ENCODE assay signal across 8 cellular contexts in the genomic region with DNA sequence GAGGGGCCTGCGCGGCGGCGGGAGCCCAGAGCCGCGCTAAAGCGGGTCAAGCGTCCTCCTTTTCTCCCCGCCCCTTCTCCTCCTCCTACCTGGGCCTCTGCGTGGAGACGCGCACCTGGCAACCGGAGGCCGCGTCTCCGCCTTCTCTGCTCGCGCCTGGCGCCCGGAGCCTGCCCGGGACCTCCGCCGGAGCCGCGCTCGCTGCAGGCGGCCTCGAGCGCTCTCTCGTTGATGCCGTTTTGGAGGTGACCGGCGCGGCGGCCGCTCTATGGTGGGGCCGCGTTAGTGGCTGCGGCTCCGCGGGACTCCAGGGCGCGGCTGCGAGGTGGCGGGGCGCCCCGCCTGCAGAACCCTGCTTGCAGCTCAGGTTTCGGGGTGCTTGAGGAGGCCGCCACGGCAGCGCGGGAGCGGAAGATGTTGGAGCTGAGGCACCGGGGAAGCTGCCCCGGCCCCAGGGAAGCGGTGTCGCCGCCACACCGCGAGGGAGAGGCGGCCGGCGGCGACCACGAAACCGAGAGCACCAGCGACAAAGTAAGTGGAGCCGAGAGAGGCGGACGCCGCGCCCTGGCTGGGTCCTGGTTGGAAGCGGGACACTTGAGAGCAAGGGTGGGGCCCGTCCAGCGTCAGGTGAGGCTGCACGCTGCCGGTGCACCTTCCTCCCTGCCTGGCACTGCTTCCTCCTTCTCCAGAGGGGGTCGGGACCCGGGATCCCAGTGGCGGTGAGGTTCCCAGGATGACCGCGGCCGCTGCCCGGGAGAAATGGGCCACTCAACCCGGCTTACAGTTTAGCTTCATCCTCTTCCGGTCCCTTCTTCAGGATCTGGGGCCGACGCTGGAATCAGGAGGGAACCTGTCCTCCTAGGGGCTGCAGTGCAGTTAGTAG. TPM values are rescaled to one million over a fixed set of nuclear protein-coding genes. Genes with fewer than 3 reads are reported as not detected.
DNase-seq lines count a peak whose midpoint lies in the region; ATAC-seq and TF ChIP-seq lines count a peak whose summit lies in the region.

A gene (plus strand): TSS at position 140 of the 883 bp plus-strand sequence. CDS start 275 bp downstream, at position 415.

- H3K9me3 ChIP-seq in CD4-positive, alpha-beta T cell (ENCODE audit: control insufficient read depth, low read length): no peaks in the 10 kb centered on the region

- intact Hi-C loops in CD4-positive, alpha-beta T cell (cut with DNase I, micrococcal nuclease): loop anchor here in 1 of 2 experiments (5.0 to 10.0 kb wide), 2 partner anchors 1096 to 1548 kb away; a partner anchor contains a TSS

- H3K27ac ChIP-seq in CD4-positive, alpha-beta T cell (ENCODE audit: low read depth, low read length): no peak within 1 kb of the TSS

- ATAC-seq in CD4-positive, alpha-beta T cell (ENCODE audit: poor library complexity): peak; percentile 67
- ATAC-seq in GM19043 (IDR thresholded peaks at IDR 0.05; ENCODE audit: low read depth, unreplicated experiment) (peak; percentile 37), HG03175 (IDR thresholded peaks at IDR 0.05; ENCODE audit: unreplicated experiment) (peak; percentile 41), left lobe of liver (peak; percentile 79)
- peak; percentile 53 for ATAC-seq in central memory CD8-positive, alpha-beta T cell (replicated peaks; ENCODE audit: extremely low read depth, poor library complexity, severe bottlenecking)
- peak; percentile 75 for ATAC-seq in stimulated activated memory B cell treated with anti-CD40 and anti-IgM and Interleukin-4, amounts not matched to agents 10 μg/mL and 1 μg/mL and 100 μg/mL, for 72 hours

- H3K36me3 Mint-ChIP-seq in CD4-positive, alpha-beta T cell (ENCODE audit: low read depth): peaks cover 4% of the 10 kb centered on the region
- peaks cover 1% of the 10 kb centered on the region for H3K36me3 Mint-ChIP-seq in central memory CD8-positive, alpha-beta T cell (ENCODE audit: insufficient read depth)
- H3K36me3 Mint-ChIP-seq in stimulated activated memory B cell treated with anti-CD40 and anti-IgM and Interleukin-4, amounts not matched to agents 10 μg/mL and 1 μg/mL and 100 μg/mL, for 72 hours: no peaks in the 10 kb centered on the region

- peak within 1 kb of the TSS; percentile 77 for H3K27ac Mint-ChIP-seq in CD4-positive, alpha-beta T cell
- no peak within 1 kb of the TSS for H3K27ac Mint-ChIP-seq in central memory CD8-positive, alpha-beta T cell (ENCODE audit: low read depth)
- no peak within 1 kb of the TSS for H3K27ac Mint-ChIP-seq in stimulated activated memory B cell treated with anti-CD40 and anti-IgM and Interleukin-4, amounts not matched to agents 10 μg/mL and 1 μg/mL and 100 μg/mL, for 72 hours

- CTCF ChIA-PET in CD4-positive, alpha-beta T cell (lab: Charles Lee): interaction anchor here (0.9 kb wide), 1 partner anchor 1098 kb away, joined by 4 read pairs; a partner anchor contains a TSS

- no peak for TF ChIP-seq CTCF in CD4-positive, alpha-beta T cell (IDR thresholded peaks at IDR 0.05)

- peaks cover 15% of the 10 kb centered on the region for H3K4me1 Mint-ChIP-seq in CD4-positive, alpha-beta T cell (ENCODE audit: low read depth)
- H3K4me1 Mint-ChIP-seq in central memory CD8-positive, alpha-beta T cell: peaks cover 14% of the 10 kb centered on the region
- peaks cover 16% of the 10 kb centered on the region for H3K4me1 Mint-ChIP-seq in stimulated activated memory B cell treated with anti-CD40 and anti-IgM and Interleukin-4, amounts not matched to agents 10 μg/mL and 1 μg/mL and 100 μg/mL, for 72 hours

- POLR2A ChIA-PET in CD4-positive, alpha-beta T cell (lab: Charles Lee): interaction anchor here (0.6 to 1.4 kb wide), 3 partner anchors 12 to 1128 kb away, joined by 3 to 6 read pairs (median 4); a partner anchor contains a TSS

- H3K9me3 Mint-ChIP-seq in CD4-positive, alpha-beta T cell: peaks cover 2% of the 10 kb centered on the region
- peaks cover 11% of the 10 kb centered on the region for H3K9me3 Mint-ChIP-seq in central memory CD8-positive, alpha-beta T cell
- peaks cover 8% of the 10 kb centered on the region for H3K9me3 Mint-ChIP-seq in stimulated activated memory B cell treated with anti-CD40 and anti-IgM and Interleukin-4, amounts not matched to agents 10 μg/mL and 1 μg/mL and 100 μg/mL, for 72 hours

- peak within 1 kb of the TSS; percentile 82 for H3K4me3 Mint-ChIP-seq in CD4-positive, alpha-beta T cell
- peak within 1 kb of the TSS; percentile 77 for H3K4me3 Mint-ChIP-seq in central memory CD8-positive, alpha-beta T cell
- H3K4me3 Mint-ChIP-seq in stimulated activated memory B cell treated with anti-CD40 and anti-IgM and Interleukin-4, amounts not matched to agents 10 μg/mL and 1 μg/mL and 100 μg/mL, for 72 hours: peak within 1 kb of the TSS; percentile 78

- peaks cover 9% of the 10 kb centered on the region for H3K27me3 ChIP-seq in CD4-positive, alpha-beta T cell (ENCODE audit: control insufficient read depth, insufficient read depth, low read length)

- peaks cover 40% of the 10 kb centered on the region for H3K27me3 Mint-ChIP-seq in CD4-positive, alpha-beta T cell
- peaks cover 70% of the 10 kb centered on the region for H3K27me3 Mint-ChIP-seq in central memory CD8-positive, alpha-beta T cell
- H3K27me3 Mint-ChIP-seq in stimulated activated memory B cell treated with anti-CD40 and anti-IgM and Interleukin-4, amounts not matched to agents 10 μg/mL and 1 μg/mL and 100 μg/mL, for 72 hours: peaks cover 72% of the 10 kb centered on the region

- DNase-seq in CD4-positive, alpha-beta T cell: peak in 2 of 10 experiments; percentile 14 to 38
- peak; percentile 9 for DNase-seq in SHP77 treated with DMSO at 0.1 percent for 48 hours (lab: John Stamatoyannopoulos, UW)
- no peak for DNase-seq in central memory CD8-positive, alpha-beta T cell (ENCODE audit: low spot score in 2 of 2)
- DNase-seq in left lobe of liver (ENCODE audit: low spot score): peak; percentile 45
- no peak for DNase-seq in T1000 (lab: John Stamatoyannopoulos, UW)

RNA-seq across cellular contexts. Expression of the gene that starts here (rescaled TPM):
- total RNA-seq in CD4-positive, alpha-beta T cell: 1 to 10 TPM in 1 of 2 experiments, under 1 TPM in 1; 0.89 to 1.3 TPM
- 0.65 TPM for total RNA-seq in left lobe of liver

Comparison
In these comparisons a context has a peak if more than half of its experiments do, and no peak if none do; other contexts are left out.
1. Peak in DNase-seq and ATAC-seq in left lobe of liver; RNA of the gene not detected or under 1 TPM.